ENCODE assay signal across 1 cellular context in the genomic region with DNA sequence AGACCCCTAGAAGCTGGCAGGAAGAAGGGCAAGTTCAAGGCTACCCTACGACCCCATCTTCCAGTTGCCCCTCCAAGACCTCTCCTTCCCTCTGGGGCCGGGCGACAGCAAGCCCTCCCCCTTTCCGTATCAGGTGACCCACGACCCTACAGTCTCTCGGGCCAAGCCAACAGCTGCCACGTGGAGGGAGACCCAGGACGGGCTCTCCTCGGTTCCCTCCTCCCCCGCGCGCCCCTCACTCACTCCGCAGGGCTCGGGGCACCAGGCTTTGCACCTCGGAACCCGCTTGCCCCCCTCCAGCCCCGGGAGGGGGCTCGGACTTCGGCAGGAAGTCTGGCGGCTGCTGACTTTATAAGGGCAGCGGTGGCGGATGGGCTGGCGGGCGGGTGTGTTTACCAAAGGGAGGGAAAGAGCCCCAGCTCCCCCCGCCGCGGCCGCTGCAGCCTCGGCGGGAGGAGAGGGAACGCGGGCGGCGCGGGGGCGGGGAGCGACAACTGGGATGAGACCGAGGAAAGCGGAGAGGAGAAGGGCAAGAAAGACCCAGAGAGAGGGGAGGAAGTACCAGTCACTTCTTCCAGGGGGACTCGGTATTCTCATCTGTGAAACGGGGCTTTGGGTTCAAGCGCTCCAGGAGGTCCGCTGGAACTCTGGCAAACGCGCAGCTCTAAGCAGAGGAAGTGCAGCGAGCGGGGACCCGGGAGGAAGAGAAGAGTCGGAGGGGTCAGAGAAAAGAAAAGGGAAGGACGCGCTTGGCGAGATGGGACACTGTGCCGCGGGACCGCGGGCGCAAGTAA.
TF ChIP-seq lines count a peak whose summit lies in the region.

No MANE protein-coding gene starts in this region.

TF ChIP-seq in H1, 55 proteins besides CTCF, POLR2A, EP300 and RAD21:
- TF ChIP-seq RFX5 (IDR thresholded peaks at IDR 0.05; ENCODE audit: borderline replicate concordance, low read depth, low read length) = no peak
- 0 out of 2 replicates have a peak, but pooled peaks have one; percentile 9 for TF ChIP-seq ATF3 (IDR thresholded peaks at IDR 0.05; ENCODE audit: insufficient read depth, low read depth, low read length)
- no peak for TF ChIP-seq RNF2 (IDR thresholded peaks at IDR 0.05; ENCODE audit: borderline replicate concordance, low read depth, low read length, missing control alignments, poor library complexity, severe bottlenecking)
- no peak for TF ChIP-seq CBX8 (IDR thresholded peaks at IDR 0.05; ENCODE audit: borderline replicate concordance, low read depth, low read length)
- peak; percentile 30; the same call in 1 of the 2 replicates for TF ChIP-seq POLR2AphosphoS5 (IDR thresholded peaks at IDR 0.05; ENCODE audit: low read depth, low read length)
- no peak for TF ChIP-seq SIX5 (IDR thresholded peaks at IDR 0.05; ENCODE audit: low read depth, low read length)
- TF ChIP-seq NRF1 (IDR thresholded peaks at IDR 0.05; ENCODE audit: low read depth, low read length) = no peak
- peak; percentile 41; the same call in 1 of the 2 replicates for TF ChIP-seq PHF8 (conservative IDR thresholded peaks at IDR 0.05; ENCODE audit: low read depth, low read length)
- TF ChIP-seq, protein P1, sequence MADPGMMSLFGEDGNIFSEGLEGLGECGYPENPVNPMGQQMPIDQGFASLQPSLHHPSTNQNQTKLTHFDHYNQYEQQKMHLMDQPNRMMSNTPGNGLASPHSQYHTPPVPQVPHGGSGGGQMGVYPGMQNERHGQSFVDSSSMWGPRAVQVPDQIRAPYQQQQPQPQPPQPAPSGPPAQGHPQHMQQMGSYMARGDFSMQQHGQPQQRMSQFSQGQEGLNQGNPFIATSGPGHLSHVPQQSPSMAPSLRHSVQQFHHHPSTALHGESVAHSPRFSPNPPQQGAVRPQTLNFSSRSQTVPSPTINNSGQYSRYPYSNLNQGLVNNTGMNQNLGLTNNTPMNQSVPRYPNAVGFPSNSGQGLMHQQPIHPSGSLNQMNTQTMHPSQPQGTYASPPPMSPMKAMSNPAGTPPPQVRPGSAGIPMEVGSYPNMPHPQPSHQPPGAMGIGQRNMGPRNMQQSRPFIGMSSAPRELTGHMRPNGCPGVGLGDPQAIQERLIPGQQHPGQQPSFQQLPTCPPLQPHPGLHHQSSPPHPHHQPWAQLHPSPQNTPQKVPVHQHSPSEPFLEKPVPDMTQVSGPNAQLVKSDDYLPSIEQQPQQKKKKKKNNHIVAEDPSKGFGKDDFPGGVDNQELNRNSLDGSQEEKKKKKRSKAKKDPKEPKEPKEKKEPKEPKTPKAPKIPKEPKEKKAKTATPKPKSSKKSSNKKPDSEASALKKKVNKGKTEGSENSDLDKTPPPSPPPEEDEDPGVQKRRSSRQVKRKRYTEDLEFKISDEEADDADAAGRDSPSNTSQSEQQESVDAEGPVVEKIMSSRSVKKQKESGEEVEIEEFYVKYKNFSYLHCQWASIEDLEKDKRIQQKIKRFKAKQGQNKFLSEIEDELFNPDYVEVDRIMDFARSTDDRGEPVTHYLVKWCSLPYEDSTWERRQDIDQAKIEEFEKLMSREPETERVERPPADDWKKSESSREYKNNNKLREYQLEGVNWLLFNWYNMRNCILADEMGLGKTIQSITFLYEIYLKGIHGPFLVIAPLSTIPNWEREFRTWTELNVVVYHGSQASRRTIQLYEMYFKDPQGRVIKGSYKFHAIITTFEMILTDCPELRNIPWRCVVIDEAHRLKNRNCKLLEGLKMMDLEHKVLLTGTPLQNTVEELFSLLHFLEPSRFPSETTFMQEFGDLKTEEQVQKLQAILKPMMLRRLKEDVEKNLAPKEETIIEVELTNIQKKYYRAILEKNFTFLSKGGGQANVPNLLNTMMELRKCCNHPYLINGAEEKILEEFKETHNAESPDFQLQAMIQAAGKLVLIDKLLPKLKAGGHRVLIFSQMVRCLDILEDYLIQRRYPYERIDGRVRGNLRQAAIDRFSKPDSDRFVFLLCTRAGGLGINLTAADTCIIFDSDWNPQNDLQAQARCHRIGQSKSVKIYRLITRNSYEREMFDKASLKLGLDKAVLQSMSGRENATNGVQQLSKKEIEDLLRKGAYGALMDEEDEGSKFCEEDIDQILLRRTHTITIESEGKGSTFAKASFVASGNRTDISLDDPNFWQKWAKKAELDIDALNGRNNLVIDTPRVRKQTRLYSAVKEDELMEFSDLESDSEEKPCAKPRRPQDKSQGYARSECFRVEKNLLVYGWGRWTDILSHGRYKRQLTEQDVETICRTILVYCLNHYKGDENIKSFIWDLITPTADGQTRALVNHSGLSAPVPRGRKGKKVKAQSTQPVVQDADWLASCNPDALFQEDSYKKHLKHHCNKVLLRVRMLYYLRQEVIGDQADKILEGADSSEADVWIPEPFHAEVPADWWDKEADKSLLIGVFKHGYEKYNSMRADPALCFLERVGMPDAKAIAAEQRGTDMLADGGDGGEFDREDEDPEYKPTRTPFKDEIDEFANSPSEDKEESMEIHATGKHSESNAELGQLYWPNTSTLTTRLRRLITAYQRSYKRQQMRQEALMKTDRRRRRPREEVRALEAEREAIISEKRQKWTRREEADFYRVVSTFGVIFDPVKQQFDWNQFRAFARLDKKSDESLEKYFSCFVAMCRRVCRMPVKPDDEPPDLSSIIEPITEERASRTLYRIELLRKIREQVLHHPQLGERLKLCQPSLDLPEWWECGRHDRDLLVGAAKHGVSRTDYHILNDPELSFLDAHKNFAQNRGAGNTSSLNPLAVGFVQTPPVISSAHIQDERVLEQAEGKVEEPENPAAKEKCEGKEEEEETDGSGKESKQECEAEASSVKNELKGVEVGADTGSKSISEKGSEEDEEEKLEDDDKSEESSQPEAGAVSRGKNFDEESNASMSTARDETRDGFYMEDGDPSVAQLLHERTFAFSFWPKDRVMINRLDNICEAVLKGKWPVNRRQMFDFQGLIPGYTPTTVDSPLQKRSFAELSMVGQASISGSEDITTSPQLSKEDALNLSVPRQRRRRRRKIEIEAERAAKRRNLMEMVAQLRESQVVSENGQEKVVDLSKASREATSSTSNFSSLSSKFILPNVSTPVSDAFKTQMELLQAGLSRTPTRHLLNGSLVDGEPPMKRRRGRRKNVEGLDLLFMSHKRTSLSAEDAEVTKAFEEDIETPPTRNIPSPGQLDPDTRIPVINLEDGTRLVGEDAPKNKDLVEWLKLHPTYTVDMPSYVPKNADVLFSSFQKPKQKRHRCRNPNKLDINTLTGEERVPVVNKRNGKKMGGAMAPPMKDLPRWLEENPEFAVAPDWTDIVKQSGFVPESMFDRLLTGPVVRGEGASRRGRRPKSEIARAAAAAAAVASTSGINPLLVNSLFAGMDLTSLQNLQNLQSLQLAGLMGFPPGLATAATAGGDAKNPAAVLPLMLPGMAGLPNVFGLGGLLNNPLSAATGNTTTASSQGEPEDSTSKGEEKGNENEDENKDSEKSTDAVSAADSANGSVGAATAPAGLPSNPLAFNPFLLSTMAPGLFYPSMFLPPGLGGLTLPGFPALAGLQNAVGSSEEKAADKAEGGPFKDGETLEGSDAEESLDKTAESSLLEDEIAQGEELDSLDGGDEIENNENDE (IDR thresholded peaks at IDR 0.05; ENCODE audit: insufficient replicate concordance, low read length) = no peak
- no peak for TF ChIP-seq SP4 (IDR thresholded peaks at IDR 0.05; ENCODE audit: low read length)
- TF ChIP-seq, protein P2, sequence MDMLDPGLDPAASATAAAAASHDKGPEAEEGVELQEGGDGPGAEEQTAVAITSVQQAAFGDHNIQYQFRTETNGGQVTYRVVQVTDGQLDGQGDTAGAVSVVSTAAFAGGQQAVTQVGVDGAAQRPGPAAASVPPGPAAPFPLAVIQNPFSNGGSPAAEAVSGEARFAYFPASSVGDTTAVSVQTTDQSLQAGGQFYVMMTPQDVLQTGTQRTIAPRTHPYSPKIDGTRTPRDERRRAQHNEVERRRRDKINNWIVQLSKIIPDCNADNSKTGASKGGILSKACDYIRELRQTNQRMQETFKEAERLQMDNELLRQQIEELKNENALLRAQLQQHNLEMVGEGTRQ (IDR thresholded peaks at IDR 0.05; ENCODE audit: low read length) = peak; percentile 56
- TF ChIP-seq E2F6 (IDR thresholded peaks at IDR 0.05) = peak; percentile 71
- no peak for TF ChIP-seq BACH1 (IDR thresholded peaks at IDR 0.05; ENCODE audit: low read length)
- TF ChIP-seq ASH2L (IDR thresholded peaks at IDR 0.05; ENCODE audit: low read length) = peak; percentile 54
- TF ChIP-seq YY1 (IDR thresholded peaks at IDR 0.05; ENCODE audit: low read depth, low read length) = no peak
- no peak for TF ChIP-seq POU5F1 (IDR thresholded peaks at IDR 0.05; ENCODE audit: low read depth, low read length)
- TF ChIP-seq GTF2F1 (IDR thresholded peaks at IDR 0.05; ENCODE audit: borderline replicate concordance, low read depth, low read length) = no peak
- TF ChIP-seq, protein P3, sequence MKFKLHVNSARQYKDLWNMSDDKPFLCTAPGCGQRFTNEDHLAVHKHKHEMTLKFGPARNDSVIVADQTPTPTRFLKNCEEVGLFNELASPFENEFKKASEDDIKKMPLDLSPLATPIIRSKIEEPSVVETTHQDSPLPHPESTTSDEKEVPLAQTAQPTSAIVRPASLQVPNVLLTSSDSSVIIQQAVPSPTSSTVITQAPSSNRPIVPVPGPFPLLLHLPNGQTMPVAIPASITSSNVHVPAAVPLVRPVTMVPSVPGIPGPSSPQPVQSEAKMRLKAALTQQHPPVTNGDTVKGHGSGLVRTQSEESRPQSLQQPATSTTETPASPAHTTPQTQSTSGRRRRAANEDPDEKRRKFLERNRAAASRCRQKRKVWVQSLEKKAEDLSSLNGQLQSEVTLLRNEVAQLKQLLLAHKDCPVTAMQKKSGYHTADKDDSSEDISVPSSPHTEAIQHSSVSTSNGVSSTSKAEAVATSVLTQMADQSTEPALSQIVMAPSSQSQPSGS (IDR thresholded peaks at IDR 0.05; ENCODE audit: low read length) = no peak
- TF ChIP-seq CREB1 (IDR thresholded peaks at IDR 0.05) = no peak
- TF ChIP-seq, protein P4, sequence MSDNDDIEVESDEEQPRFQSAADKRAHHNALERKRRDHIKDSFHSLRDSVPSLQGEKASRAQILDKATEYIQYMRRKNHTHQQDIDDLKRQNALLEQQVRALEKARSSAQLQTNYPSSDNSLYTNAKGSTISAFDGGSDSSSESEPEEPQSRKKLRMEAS (IDR thresholded peaks at IDR 0.05) = peak; percentile 72; the same call in 1 of the 2 replicates
- no peak for TF ChIP-seq RXRA (IDR thresholded peaks at IDR 0.05; ENCODE audit: insufficient read depth, low read depth, low read length)
- no peak for TF ChIP-seq GABPA (IDR thresholded peaks at IDR 0.05; ENCODE audit: borderline replicate concordance, insufficient read depth, low read length)
- no peak for TF ChIP-seq KDM5A (IDR thresholded peaks at IDR 0.05; ENCODE audit: low read length)
- no peak for TF ChIP-seq RBBP5 (IDR thresholded peaks at IDR 0.05; ENCODE audit: borderline replicate concordance, low read depth, low read length)
- TF ChIP-seq SRF (IDR thresholded peaks at IDR 0.05; ENCODE audit: low read depth, low read length) = no peak
- TF ChIP-seq NANOG (IDR thresholded peaks at IDR 0.05; ENCODE audit: insufficient read depth, low read depth, low read length, poor library complexity, severe bottlenecking) = no peak
- TF ChIP-seq TBP (IDR thresholded peaks at IDR 0.05; ENCODE audit: low read depth, low read length) = peak; percentile 30; the same call in 1 of the 2 replicates
- peak; percentile 80 for TF ChIP-seq KDM4A (IDR thresholded peaks at IDR 0.05; ENCODE audit: low read depth, low read length, severe bottlenecking)
- no peak for TF ChIP-seq EGR1 (IDR thresholded peaks at IDR 0.05; ENCODE audit: borderline replicate concordance, low read depth, low read length)
- TF ChIP-seq HDAC6 (IDR thresholded peaks at IDR 0.05; ENCODE audit: low read depth, low read length) = no peak
- TF ChIP-seq SP1 (IDR thresholded peaks at IDR 0.05; ENCODE audit: low read depth, low read length) = no peak
- TF ChIP-seq CHD1 (IDR thresholded peaks at IDR 0.05; ENCODE audit: low read depth, low read length) = no peak
- no peak for TF ChIP-seq TAF7 (optimal IDR thresholded peaks at IDR 0.05; ENCODE audit: borderline replicate concordance, low read depth, low read length)
- no peak for TF ChIP-seq CTBP2 (IDR thresholded peaks at IDR 0.05; ENCODE audit: borderline replicate concordance, insufficient read depth, insufficient read length, low read length)
- no peak for TF ChIP-seq FOSL1 (IDR thresholded peaks at IDR 0.05; ENCODE audit: insufficient read depth, low read depth, low read length)
- no peak for TF ChIP-seq CEBPB (IDR thresholded peaks at IDR 0.05; ENCODE audit: low read depth, low read length)
- no peak for TF ChIP-seq JUND (IDR thresholded peaks at IDR 0.05; ENCODE audit: low read length)
- TF ChIP-seq MAFK (IDR thresholded peaks at IDR 0.05; ENCODE audit: low read depth, low read length) = no peak
- no peak for TF ChIP-seq SIRT6 (IDR thresholded peaks at IDR 0.05; ENCODE audit: low read length)
- no peak for TF ChIP-seq ZNF274 (IDR thresholded peaks at IDR 0.05; ENCODE audit: borderline replicate concordance, extremely low read depth, low read length)
- no peak for TF ChIP-seq SP2 (IDR thresholded peaks at IDR 0.05; ENCODE audit: low read length)
- TF ChIP-seq TCF12 (IDR thresholded peaks at IDR 0.05; ENCODE audit: low read depth, low read length) = no peak
- no peak; a peak in 1 of 4 replicates for TF ChIP-seq SIN3A (conservative IDR thresholded peaks at IDR 0.05 in 1 of 2, IDR thresholded peaks at IDR 0.05 in 1 of 2; ENCODE audit: low read depth in 1 of 2, low read length in 2 of 2)
- no peak for TF ChIP-seq EZH2 (IDR thresholded peaks at IDR 0.05; ENCODE audit: low read depth, low read length, severe bottlenecking)
- peak; percentile 45; the same call in 1 of the 2 replicates for TF ChIP-seq TAF1 (IDR thresholded peaks at IDR 0.05; ENCODE audit: low read depth, low read length)
- no peak for TF ChIP-seq JUN (IDR thresholded peaks at IDR 0.05; ENCODE audit: low read depth, low read length)
- peak; percentile 65 for TF ChIP-seq SAP30 (IDR thresholded peaks at IDR 0.05; ENCODE audit: insufficient read depth, insufficient replicate concordance, low read length)
- TF ChIP-seq CBX5 (IDR thresholded peaks at IDR 0.05; ENCODE audit: low read depth, low read length) = no peak
- no peak for TF ChIP-seq BCL11A (IDR thresholded peaks at IDR 0.05; ENCODE audit: low read depth in 2 of 2, low read length in 2 of 2)
- TF ChIP-seq TEAD4 (IDR thresholded peaks at IDR 0.05; ENCODE audit: low read depth, low read length) = no peak
- no peak for TF ChIP-seq CHD2 (IDR thresholded peaks at IDR 0.05; ENCODE audit: low read length)
- TF ChIP-seq KDM1A (IDR thresholded peaks at IDR 0.05; ENCODE audit: borderline replicate concordance, low read length) = peak; percentile 97
- peak in 1 of 2 experiments; percentile 29; a peak in 2 of 4 replicates for TF ChIP-seq HDAC2 (IDR thresholded peaks at IDR 0.05; ENCODE audit: borderline replicate concordance in 1 of 2, low read depth in 2 of 2, low read length in 2 of 2)
